8 cellular contexts compared by ENCODE assay signal in the genomic region with DNA sequence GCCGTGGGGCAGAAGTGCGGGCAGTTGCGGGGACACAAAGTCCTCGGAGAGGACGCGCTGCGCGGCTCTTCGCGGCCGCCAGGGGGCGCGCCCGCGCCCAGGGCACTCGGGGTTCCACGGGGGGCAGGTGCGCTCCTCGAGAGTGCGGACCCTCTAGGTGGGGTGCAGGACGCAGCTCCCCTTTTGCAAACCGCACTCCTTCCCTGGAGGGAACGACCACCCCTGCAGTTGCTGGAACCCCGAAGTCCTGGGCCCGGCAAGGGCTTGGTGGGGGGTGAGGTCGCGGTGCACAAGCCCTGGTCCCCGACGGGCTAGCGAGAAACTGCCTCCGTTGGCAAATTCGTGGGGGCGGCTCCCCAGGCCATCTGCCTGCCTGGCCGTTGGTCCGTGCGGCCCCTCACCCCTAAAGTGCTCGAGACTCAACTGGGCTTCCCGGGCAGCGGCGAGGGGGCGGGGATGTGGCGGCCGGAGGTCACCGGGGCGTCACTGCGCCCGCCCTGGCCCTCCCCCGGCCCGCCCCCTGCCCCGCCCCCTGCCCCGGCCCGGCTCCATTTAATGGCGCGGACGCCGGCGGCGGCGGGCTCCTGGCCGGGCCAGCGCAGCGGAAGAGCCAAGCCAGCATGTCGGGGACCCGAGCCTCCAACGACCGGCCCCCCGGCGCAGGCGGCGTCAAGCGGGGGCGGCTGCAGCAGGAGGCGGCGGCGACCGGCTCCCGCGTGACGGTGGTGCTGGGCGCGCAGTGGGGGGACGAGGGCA. TPM values are rescaled to one million over a fixed set of nuclear protein-coding genes. Genes with fewer than 3 reads are reported as not detected.
A peak's percentile ranks its signal among the peaks of the same experiment; 100 is the strongest.
DNase-seq lines count a peak whose midpoint lies in the region; ATAC-seq and TF ChIP-seq lines count a peak whose summit lies in the region.

A gene (plus strand): TSS at position 579 of the 756 bp plus-strand sequence. CDS start 42 bp downstream, at position 621.

- intact Hi-C loops in heart right ventricle (cut with DNase I) (loop anchor here in 3 of 10 donors (10.0 kb wide), 1 partner anchor 139 kb away; no protein-coding TSS in a partner anchor), vagina (cut with DNase I) (no loop called here)

- no peaks in the 10 kb centered on the region for H3K4me1 Mint-ChIP-seq in activated naive CD4-positive, alpha-beta T cell treated with anti-CD3 and anti-CD28 coated beads, Interleukin-2, amount 50 U/mL, for 24 hours
- peaks cover 5% of the 10 kb centered on the region for H3K4me1 Mint-ChIP-seq in progenitor cell of endocrine pancreas (ENCODE audit: low read depth)

- ATAC-seq in HG03103 (IDR thresholded peaks at IDR 0.05; ENCODE audit: low read depth, unreplicated experiment), result peak; percentile 43
- ATAC-seq in heart right ventricle, result peak; percentile 40 to 73 (median 54)

- H3K27ac Mint-ChIP-seq in activated naive CD4-positive, alpha-beta T cell treated with anti-CD3 and anti-CD28 coated beads, Interleukin-2, amount 50 U/mL, for 24 hours, result no peak within 1 kb of the TSS
- H3K27ac Mint-ChIP-seq in progenitor cell of endocrine pancreas, result no peak within 1 kb of the TSS

- DNase-seq in DMS79 treated with DMSO at 0.1 percent for 48 hours (lab: John Stamatoyannopoulos, UW), result peak; percentile 58
- DNase-seq in DMS79 (lab: John Stamatoyannopoulos, UW), result no peak
- peak; percentile 81 to 83 for DNase-seq in heart right ventricle
- no peak for DNase-seq in progenitor cell of endocrine pancreas (ENCODE audit: low spot score, unreplicated experiment)
- DNase-seq in vagina (ENCODE audit: extremely low spot score in 2 of 2), result no peak

- no peaks in the 10 kb centered on the region for H3K9me3 Mint-ChIP-seq in activated naive CD4-positive, alpha-beta T cell treated with anti-CD3 and anti-CD28 coated beads, Interleukin-2, amount 50 U/mL, for 24 hours
- H3K9me3 Mint-ChIP-seq in progenitor cell of endocrine pancreas (ENCODE audit: low read depth), result no peaks in the 10 kb centered on the region

- H3K4me1 ChIP-seq in heart right ventricle (peaks cover 23 to 80% (median 47%) of the 10 kb centered on the region in 9 donors), vagina (peaks cover 40% of the 10 kb centered on the region)

- 1 to 2% methylated on average over 66 to 82 of the region's 82 CpGs for WGBS in heart right ventricle, 2 donors

- no peaks in the 10 kb centered on the region for H3K27me3 Mint-ChIP-seq in activated naive CD4-positive, alpha-beta T cell treated with anti-CD3 and anti-CD28 coated beads, Interleukin-2, amount 50 U/mL, for 24 hours
- H3K27me3 Mint-ChIP-seq in progenitor cell of endocrine pancreas, result peaks cover 10% of the 10 kb centered on the region

- no peaks in the 10 kb centered on the region for H3K36me3 Mint-ChIP-seq in activated naive CD4-positive, alpha-beta T cell treated with anti-CD3 and anti-CD28 coated beads, Interleukin-2, amount 50 U/mL, for 24 hours
- H3K36me3 Mint-ChIP-seq in progenitor cell of endocrine pancreas (ENCODE audit: insufficient read depth), result no peaks in the 10 kb centered on the region

- H3K27me3 ChIP-seq in heart right ventricle (no peaks in the 10 kb centered on the region), vagina (no peaks in the 10 kb centered on the region)

- H3K27ac ChIP-seq in heart right ventricle (peak within 1 kb of the TSS; percentile 85 to 98 (median 90)), vagina (peak within 1 kb of the TSS; percentile 37)

- H3K4me3 ChIP-seq in heart right ventricle, result peak within 1 kb of the TSS; percentile 34 to 84 (median 73)
- H3K4me3 ChIP-seq in vagina, result peak within 1 kb of the TSS; percentile 57 to 61

- TF ChIP-seq CTCF in heart right ventricle (IDR thresholded peaks at IDR 0.05) (peak; percentile 83 to 98 (median 92)), progenitor cell of endocrine pancreas (IDR thresholded peaks at IDR 0.05; ENCODE audit: unreplicated experiment) (peak; percentile 93), vagina (IDR thresholded peaks at IDR 0.05) (peak; percentile 68 to 90 (median 72))

- peaks cover 0 to 14% (median 2%) of the 10 kb centered on the region in 9 donors for H3K36me3 ChIP-seq in heart right ventricle
- H3K36me3 ChIP-seq in vagina, result peaks cover 0 to 7% of the 10 kb centered on the region in 2 donors

- H3K4me3 Mint-ChIP-seq in activated naive CD4-positive, alpha-beta T cell treated with anti-CD3 and anti-CD28 coated beads, Interleukin-2, amount 50 U/mL, for 24 hours, result peak within 1 kb of the TSS; percentile 44
- H3K4me3 Mint-ChIP-seq in progenitor cell of endocrine pancreas (ENCODE audit: low read depth), result peak within 1 kb of the TSS; percentile 60

- no peaks in the 10 kb centered on the region for H3K9me3 ChIP-seq in heart right ventricle
- H3K9me3 ChIP-seq in vagina, result no peaks in the 10 kb centered on the region

- peak; percentile 42; the same call in 1 of the 2 replicates for TF ChIP-seq POLR2A in Raji (IDR thresholded peaks at IDR 0.05; ENCODE audit: insufficient read depth, low read depth, low read length)
- no peak for TF ChIP-seq POLR2A in vagina (IDR thresholded peaks at IDR 0.05)

RNA-seq across cellular contexts. Expression of the gene that starts here (rescaled TPM):
- total RNA-seq in heart right ventricle, result 100 to 1,000 TPM; 159 to 295 (median 195) TPM
- 100 to 1,000 TPM in 1 of 2 donors, 10 to 100 TPM in 1; 74.6 to 220 TPM for polyA plus RNA-seq in heart right ventricle
- 8.9 and 9.7 TPM in 2 replicates for total RNA-seq in progenitor cell of endocrine pancreas
- total RNA-seq in vagina, result 10.3 TPM

Comparison
In these comparisons a context has a peak if more than half of its experiments do, and no peak if none do; other contexts are left out.
1. RNA of the gene that starts here (total RNA-seq): 159 to 295 TPM in heart right ventricle; 10.3 TPM in vagina (single experiment) and 8.9 to 9.7 TPM in progenitor cell of endocrine pancreas; every median in the first group is over 10 times any median in the second.
2. DNase-seq: peak in DMS79 treated with DMSO at 0.1 percent for 48 hours (single experiment) and heart right ventricle (2 of 2); none in DMS79 (single experiment), progenitor cell of endocrine pancreas (single experiment) and vagina (0 of 2).
3. Peak in every context shown above with its lines, with median percentiles within 50 percentile points of each other: CTCF ChIP-seq.